13 cellular contexts compared by ENCODE assay signal in genomic region chr12:80033457-80033856, GRCh38.
DNase-seq lines count a peak whose midpoint lies in the region; ATAC-seq and TF ChIP-seq lines count a peak whose summit lies in the region.
"Had no signal": no experiment of that assay in that cellular context is flagged by ENCODE, and none has a peak within 500 bp of the region (broad histone marks: within the 10 kb centered on the region; RNA-seq: fewer than 3 reads in every experiment).

No MANE protein-coding gene starts in this region.

- H3K4me3 ChIP-seq in AG09309 (ENCODE audit: control insufficient read depth, low read depth, low read length) (no peak overlapping the region), esophagus muscularis mucosa (peak overlapping the region in 1 of 4 donors; percentile 4)

- peaks cover 0 to 70% (median 60%) of the 10 kb centered on the region in 4 donors for H3K4me1 ChIP-seq in esophagus muscularis mucosa

- no peak for ATAC-seq in HG02623 (IDR thresholded peaks at IDR 0.05; ENCODE audit: unreplicated experiment)

- H3K36me3 ChIP-seq in esophagus muscularis mucosa: no peaks in the 10 kb centered on the region

- TF ChIP-seq POLR2A in esophagus muscularis mucosa (IDR thresholded peaks at IDR 0.05; ENCODE audit: low read depth): no peak

- TF ChIP-seq CTCF in AG09309 (IDR thresholded peaks at IDR 0.05; ENCODE audit: control insufficient read depth, insufficient read depth, low read depth, low read length, missing control alignments): no peak
- no peak for TF ChIP-seq CTCF in esophagus muscularis mucosa (IDR thresholded peaks at IDR 0.05)

- peak; percentile 62 for DNase-seq in AG09309 (ENCODE audit: low read depth)
- peak; percentile 91 for DNase-seq in NCI-H226
- no peak for DNase-seq in esophagus muscularis mucosa (ENCODE audit: extremely low spot score)
- DNase-seq in occipital lobe (lab: John Stamatoyannopoulos, UW): peak; percentile 1
- no peak for DNase-seq in HT-29 (ENCODE audit: low spot score)
- DNase-seq in NCI-H187 (lab: John Stamatoyannopoulos, UW): no peak
- no peak for DNase-seq in posterior cingulate gyrus
- DNase-seq: activated CD4-positive, alpha-beta memory T cell treated with anti-CD3 and anti-CD28 coated beads for 36 hours; KBM-7; mesendoderm; stimulated activated naive CD4-positive, alpha-beta T cell; SW 1271 had no signal

- no peaks in the 10 kb centered on the region for H3K27me3 ChIP-seq in esophagus muscularis mucosa

- peak overlapping the region; percentile 76 to 80 (median 79) for H3K27ac ChIP-seq in esophagus muscularis mucosa (replicated peaks in 1 of 4)

- intact Hi-C loops in esophagus muscularis mucosa (cut with DNase I) (no loop called here), posterior cingulate gyrus (cut with DNase I) (no loop called here)

- no peak for TF ChIP-seq EP300 in esophagus muscularis mucosa (IDR thresholded peaks at IDR 0.05)

- no peaks in the 10 kb centered on the region for H3K9me3 ChIP-seq in esophagus muscularis mucosa

- 30% methylated on average over 2 of the region's 2 CpGs for WGBS in esophagus muscularis mucosa

Comparison
In these comparisons a context has a peak if more than half of its experiments do, and no peak if none do; other contexts are left out.
1. DNase-seq: peak in AG09309 (single experiment), NCI-H226 (single experiment) and occipital lobe (single experiment); none in esophagus muscularis mucosa (single experiment), HT-29 (single experiment), NCI-H187 (0 of 2) and posterior cingulate gyrus (0 of 10).